ENCODE assay signal across 26 cellular contexts in the genomic region with DNA sequence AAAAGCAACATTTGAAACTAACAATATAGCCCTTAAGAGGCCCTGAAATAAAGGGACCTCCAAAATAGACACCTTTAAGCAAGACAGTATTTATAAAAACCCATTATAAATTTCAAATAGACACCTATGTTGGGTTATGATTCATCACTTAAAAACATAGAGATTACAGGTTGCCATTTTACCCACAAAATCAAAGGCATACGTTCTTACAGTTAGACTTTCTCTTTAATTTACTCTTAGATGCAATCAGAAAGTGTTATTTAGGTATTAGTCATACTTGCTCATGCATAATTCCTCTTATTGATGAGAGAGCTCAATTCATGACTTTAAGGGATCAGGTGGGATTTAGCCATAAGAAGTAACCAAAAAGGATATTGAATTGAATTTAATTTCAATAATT. TPM values are rescaled to one million over a fixed set of nuclear protein-coding genes. Genes with fewer than 3 reads are reported as not detected.
DNase-seq lines count a peak whose midpoint lies in the region; ATAC-seq, FAIRE-seq and TF ChIP-seq lines count a peak whose summit lies in the region.
"Had no signal": no experiment of that assay in that cellular context is flagged by ENCODE, and none has a peak within 500 bp of the region (broad histone marks: within the 10 kb centered on the region; RNA-seq: fewer than 3 reads in every experiment).

No MANE protein-coding gene starts in this region.

- H3K27me3 ChIP-seq in GM12878 (replicated peaks in 1 of 2; ENCODE audit: control insufficient read depth in 2 of 2, insufficient read depth in 2 of 2, low read length in 1 of 2): no peaks in the 10 kb centered on the region
- H3K27me3 ChIP-seq: neural progenitor cell, Peyer's patch, SJSA1, tibial artery had no signal

- no TSS peak for BruUV-seq in GM12878 (replicated peaks; lab: Mats Ljungman, UMichigan)

- no peak overlapping the region for H3K9ac ChIP-seq in GM12878 (ENCODE audit: control insufficient read depth, insufficient read depth, low read length)
- H3K9ac ChIP-seq: neural progenitor cell had no signal

- no peaks in the 10 kb centered on the region for H3K79me2 ChIP-seq in GM12878 (ENCODE audit: control insufficient read depth, insufficient read depth, low read length)

- no peak for TF ChIP-seq EP300 in GM12878 (IDR thresholded peaks at IDR 0.05; ENCODE audit: borderline replicate concordance in 1 of 2, control insufficient read depth in 1 of 2, low read depth in 2 of 2, low read length in 2 of 2)

- H3K4me2 ChIP-seq in GM12878 (ENCODE audit: control insufficient read depth, insufficient read depth): no peak overlapping the region
- H3K4me2 ChIP-seq: neural progenitor cell had no signal

- no peak for FAIRE-seq in GM12878 (lab: Jason Lieb, UNC)

- TF ChIP-seq POLR2A in GM12878 (IDR thresholded peaks at IDR 0.05; ENCODE audit: low read depth, low read length): no peak

- POLR2A ChIA-PET in GM12878 (lab: Charles Lee): no interaction called here

- H2AFZ ChIP-seq in GM12878 (ENCODE audit: control insufficient read depth, low read depth, low read length): no peak overlapping the region

- no peaks in the 10 kb centered on the region for H3K36me3 ChIP-seq in GM12878 (ENCODE audit: control insufficient read depth in 2 of 2, insufficient read depth in 2 of 2, low read length in 1 of 2)
- H3K36me3 ChIP-seq: neural progenitor cell, Peyer's patch, prostate gland, SJSA1, tibial artery had no signal

- RAD21 ChIA-PET in GM12878 (lab: Charles Lee; ENCODE audit: unreplicated experiment): interaction anchor here (0.6 to 6.1 kb wide), 3 partner anchors 11 to 384 kb away, joined by 3 to 29 read pairs (median 4); no protein-coding TSS in a partner anchor

- intact Hi-C loops in GM12878 (cut with micrococcal nuclease; ENCODE audit: unreplicated experiment): no loop called here

- no peak for DNase-seq in GM12878 (ENCODE audit: low read depth, low spot score)
- no peak for DNase-seq in stimulated activated CD4-positive, alpha-beta T cell treated with anti-CD3 and anti-CD28 coated beads, Interleukin-2, amount 100 ng/mL, for 24 hours
- no peak for DNase-seq in globus pallidus (ENCODE audit: low spot score)
- no peak for DNase-seq in HK-2 (ENCODE audit: unreplicated experiment)
- DNase-seq: activated naive CD4-positive, alpha-beta T cell treated with anti-CD3 and anti-CD28 coated beads, Interleukin-2, amount 50 U/mL, for 16 hours; aorta; caudate nucleus; CD8-positive, alpha-beta T cell; dermis blood vessel endothelial cell; DND-41; hippocampal formation; islet precursor cell; NCI-H1105 treated with DMSO at 0.1 percent for 48 hours; NCI-H2107; Peyer's patch; stimulated activated CD4-positive, alpha-beta T cell treated with anti-CD3 and anti-CD28 coated beads, Interleukin-1b, Interleukin-23, amount 100 ng/mL, for 48 hours; stimulated activated naive B cell treated with anti-CD40 and anti-IgM and Interleukin-4, amounts not matched to agents 10 μg/mL and 1 μg/mL and 100 μg/mL, for 72 hours; tibial artery had no signal

- no peak overlapping the region for H3K27ac ChIP-seq in GM12878 (ENCODE audit: control insufficient read depth, insufficient read depth)
- H3K27ac ChIP-seq: neural progenitor cell, Peyer's patch, prostate gland, SJSA1, tibial artery had no signal

- H3K4me3 ChIP-seq in GM12878: no peak overlapping the region
- H3K4me3 ChIP-seq: lung, neural progenitor cell, Peyer's patch, prostate gland, SJSA1, tibial artery had no signal

- no peaks in the 10 kb centered on the region for H4K20me1 ChIP-seq in GM12878 (ENCODE audit: control insufficient read depth, insufficient read depth)

- no peak for TF ChIP-seq CTCF in GM12878 (IDR thresholded peaks at IDR 0.05 in 2 of 3, conservative IDR thresholded peaks at IDR 0.05 in 1 of 3; ENCODE audit: control insufficient read depth in 2 of 3, extremely low read depth in 1 of 3, insufficient read depth in 1 of 3, low read depth in 3 of 3, low read length in 3 of 3)

- SMC1A ChIA-PET in GM12878 (lab: Charles Lee; ENCODE audit: uncharacterized antibody, unreplicated experiment): interaction anchor here (1.0 to 5.0 kb wide), 5 partner anchors 11 to 401 kb away, joined by 3 to 24 read pairs (median 4); no protein-coding TSS in a partner anchor

- ATAC-seq in GM18511 (IDR thresholded peaks at IDR 0.05; ENCODE audit: unreplicated experiment) (peak; percentile 84), GM19043 (IDR thresholded peaks at IDR 0.05; ENCODE audit: low read depth, unreplicated experiment) (peak; percentile 66), HG03095 (IDR thresholded peaks at IDR 0.05; ENCODE audit: unreplicated experiment) (peak; percentile 64), GM12878 (peak; percentile 78)
- ATAC-seq: CD8-positive, alpha-beta T cell; stimulated activated naive B cell treated with anti-CD40 and anti-IgM and Interleukin-4, amounts not matched to agents 10 μg/mL and 1 μg/mL and 100 μg/mL, for 72 hours had no signal

- H3K4me1 ChIP-seq in GM12878 (ENCODE audit: control insufficient read depth, insufficient read depth, low read length): no peaks in the 10 kb centered on the region
- H3K4me1 ChIP-seq: neural progenitor cell, Peyer's patch, prostate gland, tibial artery had no signal

- TF ChIP-seq RAD21 in GM12878 (IDR thresholded peaks at IDR 0.05; ENCODE audit: insufficient read depth, low read depth, low read length): no peak

- no peaks in the 10 kb centered on the region for H3K9me3 ChIP-seq in GM12878 (replicated peaks; ENCODE audit: control insufficient read depth, insufficient read depth, low read length)
- H3K9me3 ChIP-seq: Peyer's patch, prostate gland, SJSA1, tibial artery had no signal

- in situ Hi-C loops in GM12878 (cut with MboI): no loop called here

- WGBS in GM12878 (ENCODE audit: insufficient coverage, insufficient replicate concordance, low lambda C conversion rate, missing lambda C conversion rate): 5% methylated on average over 1 of the region's 1 CpG

- CTCF ChIA-PET in GM12878 (lab: Yijun Ruan, JAX): interaction anchor here (0.8 to 2.2 kb wide), 8 partner anchors 8 to 803 kb away, joined by 3 to 8 read pairs (median 4); no protein-coding TSS in a partner anchor

TF ChIP-seq in GM12878, 131 proteins besides CTCF, POLR2A, EP300 and RAD21:
- TF ChIP-seq ZNF217 (IDR thresholded peaks at IDR 0.05) (0 out of 2 replicates have a peak, but pooled peaks have one; percentile 34), RCOR1 (conservative IDR thresholded peaks at IDR 0.05; ENCODE audit: low read depth, low read length) (no peak), JUNB (IDR thresholded peaks at IDR 0.05) (peak; percentile 51), RUNX3 (IDR thresholded peaks at IDR 0.05; ENCODE audit: low read length) (peak; percentile 52), DPF2 (IDR thresholded peaks at IDR 0.05) (peak; percentile 26; the same call in 1 of the 2 replicates), SUPT20H (IDR thresholded peaks at IDR 0.05; ENCODE audit: borderline replicate concordance, control insufficient read depth, low read depth, low read length) (no peak), MTA2 (IDR thresholded peaks at IDR 0.05; ENCODE audit: low read depth) (peak; percentile 74)
- TF ChIP-seq, protein P1, sequence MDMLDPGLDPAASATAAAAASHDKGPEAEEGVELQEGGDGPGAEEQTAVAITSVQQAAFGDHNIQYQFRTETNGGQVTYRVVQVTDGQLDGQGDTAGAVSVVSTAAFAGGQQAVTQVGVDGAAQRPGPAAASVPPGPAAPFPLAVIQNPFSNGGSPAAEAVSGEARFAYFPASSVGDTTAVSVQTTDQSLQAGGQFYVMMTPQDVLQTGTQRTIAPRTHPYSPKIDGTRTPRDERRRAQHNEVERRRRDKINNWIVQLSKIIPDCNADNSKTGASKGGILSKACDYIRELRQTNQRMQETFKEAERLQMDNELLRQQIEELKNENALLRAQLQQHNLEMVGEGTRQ (IDR thresholded peaks at IDR 0.05; ENCODE audit: borderline replicate concordance, low read depth, low read length): no peak

RNA-seq across cellular contexts. Expression of gene TMEM200A, which starts 51.5 kb away (rescaled TPM):
- total RNA-seq in GM12878 (2013; cell fraction: nucleolus; rRNA removed): 41.2 and 46.3 TPM in 2 replicates
- 7.3 and 7.6 TPM in 2 replicates for total RNA-seq in GM12878 (2014; rRNA removed)
- total RNA-seq in GM12878 (2014; rRNA removed; fragmentation: Illumina TruSeq; extraction: Trizol): 9.0 and 10.0 TPM in 2 replicates
- 7.6 and 9.0 TPM in 2 replicates for total RNA-seq in GM12878 (2021)
- polyA plus RNA-seq in GM12878 (2011; ENCODE audit: low read depth): 4.3 TPM
- 12.4 and 17.2 TPM in 2 replicates for polyA plus RNA-seq in GM12878 (2011; rRNA removed)
- polyA plus RNA-seq in GM12878 (2011; cell fraction: cytosol; rRNA removed): 5.8 and 7.1 TPM in 2 replicates
- 5.1 and 5.9 TPM in 2 replicates for polyA plus RNA-seq in GM12878 (2011; cell fraction: nucleus; rRNA removed)
- 5.6 and 6.0 TPM in 2 replicates for polyA plus RNA-seq in GM12878 (2012)
- polyA plus RNA-seq in GM12878 (2014; fragmentation: Illumina TruSeq; extraction: Trizol): 10.6 and 12.0 TPM in 2 replicates
- polyA plus RNA-seq in GM12878 (2014; fragmentation: Nextera tagmentation; extraction: Ambion mirVana): 10 to 100 TPM in 1 of 2 experiments, 1 to 10 TPM in 1; 6.0 to 10.0 TPM
- 4.0 and 5.5 TPM in 2 replicates for polyA plus RNA-seq in GM12878 (2014; rRNA removed)
- polyA plus RNA-seq in GM12878 (2016; fragmentation: Nextera tagmentation; extraction: Ambion mirVana): 1 to 10 TPM; 9.2 to 9.9 TPM
- 16.1 and 17.8 TPM in 2 replicates for polyA minus RNA-seq in GM12878 (2011; rRNA and poly(A)+ RNA removed)
- polyA minus RNA-seq in GM12878 (2011; cell fraction: cytosol; rRNA and poly(A)+ RNA removed): 3.9 and 5.0 TPM in 2 replicates
- polyA minus RNA-seq in GM12878 (2011; cell fraction: nucleus; rRNA and poly(A)+ RNA removed): 7.4 and 11.6 TPM in 2 replicates
- total RNA-seq: NCI-H460 had no signal
